Comparison of ENCODE assay signal across 2 cellular contexts in the genomic region with DNA sequence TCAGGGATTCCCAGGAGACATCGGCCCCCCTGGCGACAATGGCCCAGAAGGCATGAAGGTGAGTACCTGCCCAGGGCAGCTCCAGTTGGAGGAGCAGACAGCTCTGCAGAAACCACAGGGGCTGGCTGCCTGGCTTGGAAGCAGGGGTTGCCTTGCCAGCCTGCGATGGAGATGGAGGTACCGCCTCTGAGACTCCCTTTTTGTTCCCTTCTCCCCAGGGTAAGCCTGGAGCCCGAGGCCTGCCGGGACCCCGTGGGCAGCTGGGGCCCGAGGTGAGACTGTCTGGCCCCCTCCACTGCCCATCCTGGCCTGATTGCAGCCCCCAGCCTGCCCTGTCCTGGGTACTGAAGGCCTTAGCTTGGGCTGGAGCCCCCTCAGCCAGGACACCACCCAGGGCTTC.
TF ChIP-seq lines count a peak whose summit lies in the region.

No MANE protein-coding gene starts in this region.

TF ChIP-seq in HepG2, 621 proteins besides CTCF, POLR2A, EP300 and RAD21:
- TF ChIP-seq ZNF7 (CRISPR knock-in tag; IDR thresholded peaks at IDR 0.05) (no peak), ZNF44 (CRISPR knock-in tag; IDR thresholded peaks at IDR 0.05) (no peak), ZMYM4 (CRISPR knock-in tag; IDR thresholded peaks at IDR 0.05) (no peak), ZNF614 (CRISPR knock-in tag; IDR thresholded peaks at IDR 0.05; ENCODE audit: borderline replicate concordance) (no peak), AGO2 (optimal IDR thresholded peaks at IDR 0.05; ENCODE audit: low read depth, low read length) (peak; percentile 85), ZNF296 (CRISPR knock-in tag; conservative IDR thresholded peaks at IDR 0.05) (no peak)

TF ChIP-seq in H1, 55 proteins besides CTCF, POLR2A, EP300 and RAD21:
- no peak for TF ChIP-seq TCF12 (IDR thresholded peaks at IDR 0.05; ENCODE audit: low read depth, low read length)
- no peak for TF ChIP-seq TAF1 (IDR thresholded peaks at IDR 0.05; ENCODE audit: low read depth, low read length)
- TF ChIP-seq RFX5 (IDR thresholded peaks at IDR 0.05; ENCODE audit: borderline replicate concordance, low read depth, low read length): no peak
- TF ChIP-seq RNF2 (IDR thresholded peaks at IDR 0.05; ENCODE audit: borderline replicate concordance, low read depth, low read length, missing control alignments, poor library complexity, severe bottlenecking): no peak
- TF ChIP-seq JUND (IDR thresholded peaks at IDR 0.05; ENCODE audit: low read length): no peak
- no peak for TF ChIP-seq GABPA (IDR thresholded peaks at IDR 0.05; ENCODE audit: borderline replicate concordance, insufficient read depth, low read length)
- no peak for TF ChIP-seq TBP (IDR thresholded peaks at IDR 0.05; ENCODE audit: low read depth, low read length)
- TF ChIP-seq, protein P1, sequence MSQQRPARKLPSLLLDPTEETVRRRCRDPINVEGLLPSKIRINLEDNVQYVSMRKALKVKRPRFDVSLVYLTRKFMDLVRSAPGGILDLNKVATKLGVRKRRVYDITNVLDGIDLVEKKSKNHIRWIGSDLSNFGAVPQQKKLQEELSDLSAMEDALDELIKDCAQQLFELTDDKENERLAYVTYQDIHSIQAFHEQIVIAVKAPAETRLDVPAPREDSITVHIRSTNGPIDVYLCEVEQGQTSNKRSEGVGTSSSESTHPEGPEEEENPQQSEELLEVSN (IDR thresholded peaks at IDR 0.05): no peak
- TF ChIP-seq CEBPB (IDR thresholded peaks at IDR 0.05; ENCODE audit: low read depth, low read length): no peak
- no peak for TF ChIP-seq CBX8 (IDR thresholded peaks at IDR 0.05; ENCODE audit: borderline replicate concordance, low read depth, low read length)
- no peak for TF ChIP-seq CTBP2 (IDR thresholded peaks at IDR 0.05; ENCODE audit: borderline replicate concordance, insufficient read depth, insufficient read length, low read length)
- TF ChIP-seq CHD1 (IDR thresholded peaks at IDR 0.05; ENCODE audit: low read depth, low read length): no peak
- no peak for TF ChIP-seq EZH2 (IDR thresholded peaks at IDR 0.05; ENCODE audit: low read depth, low read length, severe bottlenecking)
- no peak for TF ChIP-seq BRCA1 (IDR thresholded peaks at IDR 0.05; ENCODE audit: low read depth, low read length)
- no peak for TF ChIP-seq NANOG (IDR thresholded peaks at IDR 0.05; ENCODE audit: insufficient read depth, low read depth, low read length, poor library complexity, severe bottlenecking)
- TF ChIP-seq ASH2L (IDR thresholded peaks at IDR 0.05; ENCODE audit: low read length): no peak
- no peak for TF ChIP-seq CBX5 (IDR thresholded peaks at IDR 0.05; ENCODE audit: low read depth, low read length)
- no peak for TF ChIP-seq JUN (IDR thresholded peaks at IDR 0.05; ENCODE audit: low read depth, low read length)
- TF ChIP-seq, protein P2, sequence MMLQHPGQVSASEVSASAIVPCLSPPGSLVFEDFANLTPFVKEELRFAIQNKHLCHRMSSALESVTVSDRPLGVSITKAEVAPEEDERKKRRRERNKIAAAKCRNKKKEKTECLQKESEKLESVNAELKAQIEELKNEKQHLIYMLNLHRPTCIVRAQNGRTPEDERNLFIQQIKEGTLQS (IDR thresholded peaks at IDR 0.05; ENCODE audit: insufficient read depth, low read depth, low read length): no peak
- TF ChIP-seq ZNF274 (IDR thresholded peaks at IDR 0.05; ENCODE audit: borderline replicate concordance, extremely low read depth, low read length): no peak
TF ChIP-seq in H1: peak in this region for 0.
